Comparison of ENCODE assay signal across 14 cellular contexts in genomic region chr12:113647048-113647447, GRCh38.
DNase-seq lines count a peak whose midpoint lies in the region; ATAC-seq and TF ChIP-seq lines count a peak whose summit lies in the region.
"Had no signal": no experiment of that assay in that cellular context is flagged by ENCODE, and none has a peak within 500 bp of the region (broad histone marks: within the 10 kb centered on the region; RNA-seq: fewer than 3 reads in every experiment).

No MANE protein-coding gene starts in this region.

- no peaks in the 10 kb centered on the region for H3K9me3 ChIP-seq in vagina
- H3K9me3 ChIP-seq: colonic mucosa, gastroesophageal sphincter, lower lobe of right lung, tibial nerve had no signal

- intact Hi-C loops in vagina (cut with DNase I): no loop called here

- no peak for ATAC-seq in HG03045 (IDR thresholded peaks at IDR 0.05; ENCODE audit: unreplicated experiment)
- ATAC-seq: gastroesophageal sphincter, lower lobe of right lung had no signal

- H3K27me3 ChIP-seq in vagina: no peaks in the 10 kb centered on the region
- H3K27me3 ChIP-seq: colonic mucosa had no signal

- no peak for TF ChIP-seq POLR2A in vagina (IDR thresholded peaks at IDR 0.05)

- H3K4me1 ChIP-seq in vagina: no peaks in the 10 kb centered on the region
- H3K4me1 ChIP-seq: colonic mucosa, gastroesophageal sphincter, lower lobe of right lung, tibial nerve had no signal

- H3K4me3 ChIP-seq in vagina: no peak overlapping the region
- H3K4me3 ChIP-seq: colonic mucosa, gastroesophageal sphincter, lower lobe of right lung, tibial nerve had no signal

- peak; percentile 13 for DNase-seq in NCI-H1436 (lab: John Stamatoyannopoulos, UW)
- DNase-seq in NCI-H1436 treated with DMSO at 0.1 percent for 48 hours (lab: John Stamatoyannopoulos, UW): no peak
- DNase-seq in RPMI8226: peak; percentile 28
- DNase-seq in medulla oblongata (ENCODE audit: extremely low spot score): peak; percentile 11
- no peak for DNase-seq in NCI-H2081 treated with DMSO at 0.1 percent for 48 hours (lab: John Stamatoyannopoulos, UW)
- no peak for DNase-seq in vagina (ENCODE audit: extremely low spot score in 2 of 2)
- DNase-seq: activated CD4-positive, CD25-positive, alpha-beta regulatory T cell; activated gamma-delta T cell; colonic mucosa; lower lobe of right lung had no signal

- TF ChIP-seq CTCF in GM12874 (IDR thresholded peaks at IDR 0.05; ENCODE audit: insufficient read depth, low read depth, low read length) (peak; percentile 19; the same call in 1 of the 2 replicates), vagina (IDR thresholded peaks at IDR 0.05) (no peak)

- H3K27ac ChIP-seq in vagina: no peak overlapping the region
- H3K27ac ChIP-seq: colonic mucosa, gastroesophageal sphincter, lower lobe of right lung, tibial nerve had no signal

- H3K36me3 ChIP-seq in vagina: no peaks in the 10 kb centered on the region
- H3K36me3 ChIP-seq: colonic mucosa, gastroesophageal sphincter, lower lobe of right lung, tibial nerve had no signal

Comparison
In these comparisons a context has a peak if more than half of its experiments do, and no peak if none do; other contexts are left out.
1. DNase-seq: peak in NCI-H1436 (single experiment), RPMI8226 (single experiment) and medulla oblongata (single experiment); none in NCI-H1436 treated with DMSO at 0.1 percent for 48 hours (single experiment), NCI-H2081 treated with DMSO at 0.1 percent for 48 hours (single experiment) and vagina (0 of 2).